ENCODE assay signal across 8 cellular contexts in the genomic region with DNA sequence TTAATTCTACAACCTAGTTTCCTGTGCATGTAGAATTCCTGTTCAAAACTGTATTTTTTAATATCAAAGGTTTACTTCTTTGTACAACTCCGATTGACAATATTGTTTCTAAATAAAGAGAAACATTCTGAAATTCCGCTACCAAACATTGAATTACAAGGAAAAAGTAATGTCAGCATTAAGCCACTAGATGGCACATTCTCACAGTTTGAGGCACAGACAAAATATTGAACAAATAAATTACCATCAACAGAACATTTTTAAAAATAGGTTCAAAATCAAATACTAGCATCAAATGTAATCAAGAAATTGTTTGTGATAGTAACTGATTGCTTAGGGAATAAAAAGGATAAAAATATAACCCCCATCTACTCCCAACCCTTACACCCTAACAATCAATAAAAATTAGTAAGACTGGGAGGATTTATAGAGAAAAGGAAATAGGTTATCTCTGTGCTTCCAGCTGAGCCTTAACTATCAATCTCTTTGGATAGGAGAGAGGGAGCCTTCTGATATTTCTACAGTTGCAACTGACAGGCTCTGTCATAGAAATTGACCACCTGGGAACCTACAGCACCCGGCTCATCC.
DNase-seq lines count a peak whose midpoint lies in the region; ATAC-seq and TF ChIP-seq lines count a peak whose summit lies in the region.

No MANE protein-coding gene starts in this region.

- H3K36me3 ChIP-seq in adrenal gland (replicated peaks in 1 of 2), result no peaks in the 10 kb centered on the region

- TF ChIP-seq POLR2A in adrenal gland (IDR thresholded peaks at IDR 0.05), result no peak

- no peak overlapping the region for H3K4me3 ChIP-seq in adrenal gland

- DNase-seq in DMS79 treated with DMSO at 0.1 percent for 48 hours (lab: John Stamatoyannopoulos, UW) (peak; percentile 19), DMS79 (lab: John Stamatoyannopoulos, UW) (no peak), NCI-H1092 (lab: John Stamatoyannopoulos, UW) (peak; percentile 27), adrenal gland (no peak), left kidney (ENCODE audit: low read depth, low spot score) (peak; percentile 66), NCI-H1048 (lab: John Stamatoyannopoulos, UW) (no peak), activated gamma-delta T cell treated with Interleukin-2 at 50 U/mL for 16 hours (no peak)

- peaks cover 7% of the 10 kb centered on the region for H3K27me3 ChIP-seq in adrenal gland

- H3K9me3 ChIP-seq in adrenal gland (replicated peaks in 1 of 3), result no peaks in the 10 kb centered on the region

- intact Hi-C loops in adrenal gland (cut with DNase I), result loop anchor here in 1 of 2 donors (5.0 kb wide), 1 partner anchor 463 kb away; no protein-coding TSS in a partner anchor

- no peak for ATAC-seq in GM18498 (IDR thresholded peaks at IDR 0.05; ENCODE audit: unreplicated experiment)

- H3K4me1 ChIP-seq in adrenal gland (replicated peaks in 1 of 2), result no peaks in the 10 kb centered on the region

- no peak overlapping the region for H3K27ac ChIP-seq in adrenal gland

- peak; percentile 64 to 85 (median 78) for TF ChIP-seq CTCF in adrenal gland (IDR thresholded peaks at IDR 0.05)

- WGBS in adrenal gland, 4 donors, result 29 to 31% (median 30%) methylated on average over 3 of the region's 3 CpGs

Comparison
In these comparisons a context has a peak if more than half of its experiments do, and no peak if none do; other contexts are left out.
1. DNase-seq: peak in DMS79 treated with DMSO at 0.1 percent for 48 hours (single experiment), NCI-H1092 (single experiment) and left kidney (single experiment); none in DMS79 (single experiment), adrenal gland (0 of 7), NCI-H1048 (single experiment) and activated gamma-delta T cell treated with Interleukin-2 at 50 U/mL for 16 hours (single experiment).